ENCODE assay signal across 3 cellular contexts in the genomic region with DNA sequence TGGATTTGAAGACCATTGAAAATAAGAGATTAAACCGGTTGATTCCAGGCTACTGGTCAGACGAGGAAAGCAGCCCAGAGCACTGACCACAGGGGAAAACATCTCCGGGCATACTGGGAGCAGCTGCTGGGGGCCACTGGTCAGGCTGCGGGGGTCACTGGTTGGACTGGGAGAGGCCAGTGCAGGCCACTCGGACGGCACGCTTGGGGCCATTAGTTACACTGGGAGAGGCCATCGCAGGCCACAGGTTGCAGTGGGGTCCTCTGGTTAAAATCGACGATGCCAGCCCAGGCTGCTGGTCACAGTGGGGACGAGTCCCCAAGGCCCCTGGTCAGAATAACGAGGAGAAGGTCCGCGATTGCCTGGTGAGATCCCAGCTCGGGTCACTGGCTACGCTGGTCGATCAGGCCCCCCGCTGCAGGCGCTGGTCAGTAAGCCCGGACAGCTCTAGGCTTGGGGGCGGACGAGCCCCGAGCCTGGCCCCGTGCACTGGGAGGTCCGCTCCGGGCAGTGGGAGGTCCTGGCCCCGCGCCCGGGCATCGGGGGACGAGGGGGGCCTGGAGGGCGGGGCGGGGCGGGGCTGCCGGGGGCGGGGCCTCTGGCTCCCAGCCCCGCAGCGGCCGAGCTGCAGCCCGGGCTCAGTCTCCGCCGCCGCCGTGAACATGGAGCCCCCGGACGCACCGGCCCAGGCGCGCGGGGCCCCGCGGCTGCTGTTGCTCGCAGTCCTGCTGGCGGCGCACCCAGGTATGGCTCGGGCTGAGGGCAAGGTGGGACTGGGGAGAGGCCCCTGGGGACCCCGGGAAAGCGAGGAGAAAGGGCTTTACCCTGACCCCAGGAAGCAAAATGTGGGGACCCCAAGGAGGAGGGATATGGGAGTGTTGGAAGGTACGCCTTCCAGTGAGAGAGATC.
TF ChIP-seq lines count a peak whose summit lies in the region.

TSS of gene BCAM (plus strand) at position 641 of the 909 bp plus-strand sequence. CDS start at position 663, 22 bp downstream.

TF ChIP-seq in A549, 52 proteins besides CTCF, POLR2A, EP300 and RAD21 (continued from another document):
- TF ChIP-seq ELK1 (IDR thresholded peaks at IDR 0.05; ENCODE audit: low read depth, low read length): no peak
- no peak for TF ChIP-seq HDAC2 (IDR thresholded peaks at IDR 0.05)
- peak; percentile 60; the same call in 2 of the 3 replicates for TF ChIP-seq BCL3 (IDR thresholded peaks at IDR 0.05)
- TF ChIP-seq, protein P1, sequence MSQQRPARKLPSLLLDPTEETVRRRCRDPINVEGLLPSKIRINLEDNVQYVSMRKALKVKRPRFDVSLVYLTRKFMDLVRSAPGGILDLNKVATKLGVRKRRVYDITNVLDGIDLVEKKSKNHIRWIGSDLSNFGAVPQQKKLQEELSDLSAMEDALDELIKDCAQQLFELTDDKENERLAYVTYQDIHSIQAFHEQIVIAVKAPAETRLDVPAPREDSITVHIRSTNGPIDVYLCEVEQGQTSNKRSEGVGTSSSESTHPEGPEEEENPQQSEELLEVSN (IDR thresholded peaks at IDR 0.05; ENCODE audit: borderline replicate concordance, low read depth): no peak
- no peak for TF ChIP-seq ZFP36 (IDR thresholded peaks at IDR 0.05; ENCODE audit: borderline replicate concordance, partially characterized antibody)
- TF ChIP-seq MAFK (IDR thresholded peaks at IDR 0.05; ENCODE audit: partially characterized antibody): no peak
- TF ChIP-seq TFCP2L1 (CRISPR knock-in tag; IDR thresholded peaks at IDR 0.05): no peak
- no peak for TF ChIP-seq ZNF302 (CRISPR knock-in tag; IDR thresholded peaks at IDR 0.05)

TF ChIP-seq in HEK293, 187 proteins besides CTCF, POLR2A, EP300 and RAD21 (continued from another document and continues in another):
- TF ChIP-seq ZNF184 (tag by site-specific recombination; IDR thresholded peaks at IDR 0.05) (no peak), GLIS1 (tag by site-specific recombination; IDR thresholded peaks at IDR 0.05) (peak; percentile 92), ZNF280D (tag by site-specific recombination; IDR thresholded peaks at IDR 0.05) (no peak), ZBTB20 (tag by site-specific recombination; IDR thresholded peaks at IDR 0.05) (peak; percentile 85; the same call in 1 of the 2 replicates), ZNF777 (tag by site-specific recombination; IDR thresholded peaks at IDR 0.05; ENCODE audit: borderline replicate concordance) (peak; percentile 23; the same call in 1 of the 2 replicates), YY2 (tag by site-specific recombination; IDR thresholded peaks at IDR 0.05) (no peak), GLIS2 (tag by site-specific recombination; IDR thresholded peaks at IDR 0.05) (peak; percentile 79), ZNF621 (tag by site-specific recombination; IDR thresholded peaks at IDR 0.05) (no peak), ZBTB26 (tag by site-specific recombination; optimal IDR thresholded peaks at IDR 0.05) (peak; percentile 41), ZNF830 (tag by site-specific recombination; IDR thresholded peaks at IDR 0.05; ENCODE audit: low read depth) (no peak), BCL11B (tag by site-specific recombination; IDR thresholded peaks at IDR 0.05; ENCODE audit: low read depth) (peak; percentile 18; the same call in 1 of the 2 replicates), ZBTB10 (tag by site-specific recombination; IDR thresholded peaks at IDR 0.05) (peak; percentile 28; the same call in 1 of the 2 replicates), ZFHX2 (tag by site-specific recombination; conservative IDR thresholded peaks at IDR 0.05) (peak; percentile 19; the same call in 1 of the 2 replicates), BCL11A (tag by site-specific recombination; IDR thresholded peaks at IDR 0.05; ENCODE audit: low read depth) (peak; percentile 62; the same call in 1 of the 2 replicates), ZNF311 (tag by site-specific recombination; IDR thresholded peaks at IDR 0.05; ENCODE audit: borderline replicate concordance) (no peak)

TF ChIP-seq in WTC11, 78 proteins besides CTCF, POLR2A, EP300 and RAD21 (continued from another document):
- TF ChIP-seq FOXP1 (CRISPR knock-in tag; IDR thresholded peaks at IDR 0.05; ENCODE audit: borderline replicate concordance) (no peak), TP53 (CRISPR knock-in tag; IDR thresholded peaks at IDR 0.05) (peak; percentile 52; the same call in 1 of the 2 replicates), ZNF263 (CRISPR knock-in tag; IDR thresholded peaks at IDR 0.05; ENCODE audit: low read depth) (peak; percentile 34; the same call in 1 of the 2 replicates), GABPB1 (CRISPR knock-in tag; IDR thresholded peaks at IDR 0.05) (0 out of 2 replicates have a peak, but pooled peaks have one; percentile 8), ETV6 (CRISPR knock-in tag; IDR thresholded peaks at IDR 0.05) (no peak), ZNF423 (CRISPR knock-in tag; IDR thresholded peaks at IDR 0.05) (peak; percentile 25; the same call in 1 of the 2 replicates)
TF ChIP-seq in WTC11: peak in this region for 5.
